Comparison of ENCODE assay signal across 8 cellular contexts in genomic region chr22:49046546-49047305, GRCh38.
A peak's percentile ranks its signal among the peaks of the same experiment; 100 is the strongest.
DNase-seq lines count a peak whose midpoint lies in the region; ATAC-seq and TF ChIP-seq lines count a peak whose summit lies in the region.

No MANE protein-coding gene starts in this region.

- in situ Hi-C loops in GM13976 (cut with MboI; ENCODE audit: low sequenced_read_pairs, unreplicated experiment): no loop called here

- no peak overlapping the region for H3K4me3 Mint-ChIP-seq in activated CD8-positive, alpha-beta memory T cell treated with anti-CD3 and anti-CD28 coated beads, Interleukin-2, amount 10 ng/mL, durations not matched to agents 7 days and 5 days
- no peak overlapping the region for H3K4me3 Mint-ChIP-seq in stimulated activated naive B cell treated with anti-CD40 and anti-IgM and Interleukin-4, amounts not matched to agents 10 μg/mL and 1 μg/mL and 100 μg/mL, for 72 hours

- no peaks in the 10 kb centered on the region for H3K36me3 Mint-ChIP-seq in activated CD8-positive, alpha-beta memory T cell treated with anti-CD3 and anti-CD28 coated beads, Interleukin-2, amount 10 ng/mL, durations not matched to agents 7 days and 5 days
- peaks cover 0 to 4% of the 10 kb centered on the region in 2 donors for H3K36me3 Mint-ChIP-seq in stimulated activated naive B cell treated with anti-CD40 and anti-IgM and Interleukin-4, amounts not matched to agents 10 μg/mL and 1 μg/mL and 100 μg/mL, for 72 hours

- H3K9me3 Mint-ChIP-seq in activated CD8-positive, alpha-beta memory T cell treated with anti-CD3 and anti-CD28 coated beads, Interleukin-2, amount 10 ng/mL, durations not matched to agents 7 days and 5 days (ENCODE audit: low read depth): no peaks in the 10 kb centered on the region
- peaks cover 0 to 4% of the 10 kb centered on the region in 2 donors for H3K9me3 Mint-ChIP-seq in stimulated activated naive B cell treated with anti-CD40 and anti-IgM and Interleukin-4, amounts not matched to agents 10 μg/mL and 1 μg/mL and 100 μg/mL, for 72 hours

- no peaks in the 10 kb centered on the region for H3K27me3 Mint-ChIP-seq in activated CD8-positive, alpha-beta memory T cell treated with anti-CD3 and anti-CD28 coated beads, Interleukin-2, amount 10 ng/mL, durations not matched to agents 7 days and 5 days
- peaks cover 4 to 6% of the 10 kb centered on the region in 2 donors for H3K27me3 Mint-ChIP-seq in stimulated activated naive B cell treated with anti-CD40 and anti-IgM and Interleukin-4, amounts not matched to agents 10 μg/mL and 1 μg/mL and 100 μg/mL, for 72 hours

- H3K27ac Mint-ChIP-seq in activated CD8-positive, alpha-beta memory T cell treated with anti-CD3 and anti-CD28 coated beads, Interleukin-2, amount 10 ng/mL, durations not matched to agents 7 days and 5 days: no peak overlapping the region
- H3K27ac Mint-ChIP-seq in stimulated activated naive B cell treated with anti-CD40 and anti-IgM and Interleukin-4, amounts not matched to agents 10 μg/mL and 1 μg/mL and 100 μg/mL, for 72 hours: no peak overlapping the region

- peak; percentile 54 for DNase-seq in GM13976 (ENCODE audit: low spot score)
- peak; percentile 71 for DNase-seq in NCI-H1694 treated with DMSO at 0.1 percent for 48 hours (lab: John Stamatoyannopoulos, UW)
- DNase-seq in activated CD8-positive, alpha-beta memory T cell treated with anti-CD3 and anti-CD28 coated beads, Interleukin-2, amount 10 ng/mL, durations not matched to agents 7 days and 5 days: peak; percentile 46
- DNase-seq in iPS-NIHi11 (ENCODE audit: low spot score): peak; percentile 87
- DNase-seq in stimulated activated naive B cell treated with anti-CD40 and anti-IgM and Interleukin-4, amounts not matched to agents 10 μg/mL and 1 μg/mL and 100 μg/mL, for 72 hours: peak; percentile 22
- no peak for DNase-seq in CD1c-positive myeloid dendritic cell (ENCODE audit: extremely low spot score)

- TF ChIP-seq CTCF in GM13976 (IDR thresholded peaks at IDR 0.05; ENCODE audit: borderline replicate concordance, control extremely low read depth, extremely low read depth, insufficient read depth, missing control alignments): no peak

- CTCF ChIA-PET in activated CD8-positive, alpha-beta memory T cell treated with anti-CD3 and anti-CD28 coated beads, Interleukin-2, amount 10 ng/mL, durations not matched to agents 7 days and 5 days (lab: Charles Lee): interaction anchor here (2.1 kb wide), 1 partner anchor 258 kb away, joined by 13 read pairs; no protein-coding TSS in a partner anchor

- peak; percentile 57 for ATAC-seq in activated CD8-positive, alpha-beta memory T cell treated with anti-CD3 and anti-CD28 coated beads, Interleukin-2, amount 10 ng/mL, durations not matched to agents 7 days and 5 days
- peak; percentile 83 to 93 for ATAC-seq in stimulated activated naive B cell treated with anti-CD40 and anti-IgM and Interleukin-4, amounts not matched to agents 10 μg/mL and 1 μg/mL and 100 μg/mL, for 72 hours (replicated peaks)
- ATAC-seq in GM18498 (IDR thresholded peaks at IDR 0.05; ENCODE audit: unreplicated experiment) (no peak), HG03108 (IDR thresholded peaks at IDR 0.05; ENCODE audit: unreplicated experiment) (no peak)

- no peaks in the 10 kb centered on the region for H3K4me1 Mint-ChIP-seq in activated CD8-positive, alpha-beta memory T cell treated with anti-CD3 and anti-CD28 coated beads, Interleukin-2, amount 10 ng/mL, durations not matched to agents 7 days and 5 days
- peaks cover 0 to 3% of the 10 kb centered on the region in 2 donors for H3K4me1 Mint-ChIP-seq in stimulated activated naive B cell treated with anti-CD40 and anti-IgM and Interleukin-4, amounts not matched to agents 10 μg/mL and 1 μg/mL and 100 μg/mL, for 72 hours

Comparison
In these comparisons a context has a peak if more than half of its experiments do, and no peak if none do; other contexts are left out.
1. ATAC-seq: peak in activated CD8-positive, alpha-beta memory T cell treated with anti-CD3 and anti-CD28 coated beads, Interleukin-2, amount 10 ng/mL, durations not matched to agents 7 days and 5 days (single experiment) and stimulated activated naive B cell treated with anti-CD40 and anti-IgM and Interleukin-4, amounts not matched to agents 10 μg/mL and 1 μg/mL and 100 μg/mL, for 72 hours (2 of 2); none in GM18498 (single experiment) and HG03108 (single experiment).